Comparison of ENCODE assay signal across 8 cellular contexts in the genomic region with DNA sequence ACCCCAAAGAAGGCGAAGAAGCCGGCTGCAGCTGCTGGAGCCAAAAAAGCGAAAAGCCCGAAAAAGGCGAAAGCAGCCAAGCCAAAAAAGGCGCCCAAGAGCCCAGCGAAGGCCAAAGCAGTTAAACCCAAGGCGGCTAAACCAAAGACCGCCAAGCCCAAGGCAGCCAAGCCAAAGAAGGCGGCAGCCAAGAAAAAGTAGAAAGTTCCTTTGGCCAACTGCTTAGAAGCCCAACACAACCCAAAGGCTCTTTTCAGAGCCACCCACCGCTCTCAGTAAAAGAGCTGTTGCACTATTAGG.
A peak's percentile ranks its signal among the peaks of the same experiment; 100 is the strongest.
DNase-seq lines count a peak whose midpoint lies in the region; ATAC-seq and TF ChIP-seq lines count a peak whose summit lies in the region.

No MANE protein-coding gene starts in this region.

- H3K36me3 ChIP-seq in BLaER1 treated with 17β-estradiol and CSF1 and Interleukin-3, amounts not matched to agents 10 nM and 100 nM, result no peaks in the 10 kb centered on the region
- H3K36me3 ChIP-seq in HUES48 (ENCODE audit: control insufficient read depth, insufficient read depth, low read length) (no peaks in the 10 kb centered on the region), mammary epithelial cell (ENCODE audit: insufficient read depth, low read length) (no peaks in the 10 kb centered on the region), lung (ENCODE audit: control insufficient read depth in 2 of 2, insufficient read depth in 2 of 2, low read length in 2 of 2) (no peaks in the 10 kb centered on the region), uterus (no peaks in the 10 kb centered on the region)

- 5% methylated on average over 6 of the region's 11 CpGs for WGBS in mammary epithelial cell (ENCODE audit: low coverage, missing lambda C conversion rate)
- WGBS in lung, 2 donors, result 0 to 1% methylated on average over 11 of the region's 11 CpGs

- intact Hi-C loops in mammary epithelial cell (cut with micrococcal nuclease) (loop anchor here (1.0 to 2.0 kb wide), 7 partner anchors 32 to 976 kb away; a partner anchor contains a TSS), uterus (cut with DNase I; ENCODE audit: low total_unique reads) (loop anchor here (2.0 to 10.0 kb wide), 2 partner anchors 32 to 52 kb away; a partner anchor contains a TSS)

- DNase-seq in mammary epithelial cell (no peak), lung (ENCODE audit: low spot score) (no peak), uterus (peak in 1 of 2 donors; percentile 69), D341Med (ENCODE audit: low spot score) (no peak)

- H3K4me1 ChIP-seq in BLaER1 treated with 17β-estradiol and CSF1 and Interleukin-3, amounts not matched to agents 10 nM and 100 nM, result peaks cover 23 to 40% (median 29%) of the 10 kb centered on the region in 10 experiments
- peaks cover 12% of the 10 kb centered on the region for H3K4me1 ChIP-seq in HUES48 (ENCODE audit: control insufficient read depth, insufficient read depth, low read length)
- peaks cover 30% of the 10 kb centered on the region for H3K4me1 ChIP-seq in mammary epithelial cell (ENCODE audit: insufficient read depth, low read length)
- peaks cover 2 to 9% of the 10 kb centered on the region in 2 donors for H3K4me1 ChIP-seq in lung (ENCODE audit: control insufficient read depth in 2 of 2, insufficient read depth in 2 of 2, low read length in 2 of 2)
- no peaks in the 10 kb centered on the region for H3K4me1 ChIP-seq in uterus

- in situ Hi-C loops in mammary epithelial cell (cut with MboI; ENCODE audit: low sequenced_read_pairs in 2 of 2), result loop anchor here in 1 of 2 donors (5.0 to 25.0 kb wide), 2 partner anchors 34 to 981 kb away; a partner anchor contains a TSS

- peak overlapping the region; percentile 91 to 98 (median 93) for H3K27ac ChIP-seq in BLaER1 treated with 17β-estradiol and CSF1 and Interleukin-3, amounts not matched to agents 10 nM and 100 nM
- H3K27ac ChIP-seq in HUES48 (ENCODE audit: low read depth, low read length) (peak overlapping the region; percentile 98), mammary epithelial cell (ENCODE audit: insufficient read depth, low read depth, low read length) (peak overlapping the region; percentile 88), lung (ENCODE audit: low read depth in 1 of 2, low read length in 1 of 2) (peak overlapping the region; percentile 88 to 98), uterus (peak overlapping the region; percentile 97 to 99)

- peak overlapping the region; percentile 90 to 99 (median 95) for H3K9ac ChIP-seq in BLaER1 treated with 17β-estradiol and CSF1 and Interleukin-3, amounts not matched to agents 10 nM and 100 nM
- H3K9ac ChIP-seq in HUES48 (ENCODE audit: low read depth, low read length), result peak overlapping the region; percentile 100
- peak overlapping the region; percentile 86 for H3K9ac ChIP-seq in mammary epithelial cell (ENCODE audit: insufficient read depth, low read length)

- peaks cover 23% of the 10 kb centered on the region for H3K79me2 ChIP-seq in mammary epithelial cell (ENCODE audit: insufficient read depth, low read length)

- H3K9me3 ChIP-seq in BLaER1 treated with 17β-estradiol and CSF1 and Interleukin-3, amounts not matched to agents 10 nM and 100 nM (replicated peaks in 1 of 11), result no peaks in the 10 kb centered on the region
- H3K9me3 ChIP-seq in HUES48 (ENCODE audit: control insufficient read depth, insufficient read depth, low read length), result no peaks in the 10 kb centered on the region
- no peaks in the 10 kb centered on the region for H3K9me3 ChIP-seq in mammary epithelial cell (replicated peaks; ENCODE audit: insufficient read depth, low read length)
- no peaks in the 10 kb centered on the region for H3K9me3 ChIP-seq in lung (ENCODE audit: control insufficient read depth in 2 of 2, insufficient read depth in 1 of 2, low read length in 1 of 2)
- no peaks in the 10 kb centered on the region for H3K9me3 ChIP-seq in uterus

- peak overlapping the region; percentile 78 to 96 (median 89) for H3K4me2 ChIP-seq in BLaER1 treated with 17β-estradiol and CSF1 and Interleukin-3, amounts not matched to agents 10 nM and 100 nM
- H3K4me2 ChIP-seq in mammary epithelial cell (ENCODE audit: insufficient read depth, low read depth, low read length), result peak overlapping the region; percentile 88

- CTCF ChIA-PET in mammary epithelial cell (lab: Charles Lee; ENCODE audit: low non-redundant PET), result no interaction called here

- TF ChIP-seq POLR2A in uterus (IDR thresholded peaks at IDR 0.05) (no peak), GM18505 (IDR thresholded peaks at IDR 0.05; ENCODE audit: borderline replicate concordance, extremely low read depth, insufficient read depth, insufficient read length) (no peak)

- H3K4me3 ChIP-seq in BLaER1 treated with 17β-estradiol and CSF1 and Interleukin-3, amounts not matched to agents 10 nM and 100 nM, result peak overlapping the region; percentile 66 to 87 (median 77)
- H3K4me3 ChIP-seq in HUES48 (ENCODE audit: low read depth, low read length), result peak overlapping the region; percentile 84
- peak overlapping the region; percentile 62 to 80 (median 74) for H3K4me3 ChIP-seq in mammary epithelial cell (replicated peaks in 1 of 3; ENCODE audit: insufficient read depth in 1 of 3, low read depth in 2 of 3, low read length in 3 of 3)
- peak overlapping the region; percentile 65 for H3K4me3 ChIP-seq in lung
- H3K4me3 ChIP-seq in uterus, result peak overlapping the region; percentile 76 to 81

- H4K20me1 ChIP-seq in BLaER1 treated with 17β-estradiol and CSF1 and Interleukin-3, amounts not matched to agents 10 nM and 100 nM, result peaks cover 13 to 52% (median 33%) of the 10 kb centered on the region in 11 experiments; a peak in 18 of 22 replicates
- H4K20me1 ChIP-seq in mammary epithelial cell (ENCODE audit: insufficient read depth, low read length), result no peaks in the 10 kb centered on the region

- H3K27me3 ChIP-seq in BLaER1 treated with 17β-estradiol and CSF1 and Interleukin-3, amounts not matched to agents 10 nM and 100 nM, result no peaks in the 10 kb centered on the region
- H3K27me3 ChIP-seq in HUES48 (ENCODE audit: control insufficient read depth, insufficient read depth, low read length) (no peaks in the 10 kb centered on the region), mammary epithelial cell (ENCODE audit: insufficient read depth, low read length) (no peaks in the 10 kb centered on the region), lung (ENCODE audit: control insufficient read depth, insufficient read depth) (no peaks in the 10 kb centered on the region), uterus (no peaks in the 10 kb centered on the region)

- peak; percentile 10 for ATAC-seq in lung (ENCODE audit: insufficient read depth, low FRiP score)
- ATAC-seq in GM18505 (IDR thresholded peaks at IDR 0.05; ENCODE audit: unreplicated experiment), result no peak
- no peak for ATAC-seq in GM18520 (IDR thresholded peaks at IDR 0.05; ENCODE audit: unreplicated experiment)

- dilution Hi-C loops in mammary epithelial cell (cut with HindIII; ENCODE audit: low sequenced_read_pairs), result no loop called here

- TF ChIP-seq CTCF in mammary epithelial cell (conservative IDR thresholded peaks at IDR 0.05 in 1 of 2, IDR thresholded peaks at IDR 0.05 in 1 of 2; ENCODE audit: extremely low read depth in 1 of 2, insufficient read depth in 1 of 2, low read depth in 1 of 2, low read length in 2 of 2), result no peak
- no peak for TF ChIP-seq CTCF in lung (IDR thresholded peaks at IDR 0.05; ENCODE audit: control extremely low read depth, extremely low read depth)
- no peak for TF ChIP-seq CTCF in uterus (IDR thresholded peaks at IDR 0.05)

- H2AFZ ChIP-seq in mammary epithelial cell (ENCODE audit: low read depth, low read length), result no peak overlapping the region

- no TSS peak for BruUV-seq in mammary epithelial cell (replicated peaks; lab: Mats Ljungman, UMichigan)
